In the genomic region with DNA sequence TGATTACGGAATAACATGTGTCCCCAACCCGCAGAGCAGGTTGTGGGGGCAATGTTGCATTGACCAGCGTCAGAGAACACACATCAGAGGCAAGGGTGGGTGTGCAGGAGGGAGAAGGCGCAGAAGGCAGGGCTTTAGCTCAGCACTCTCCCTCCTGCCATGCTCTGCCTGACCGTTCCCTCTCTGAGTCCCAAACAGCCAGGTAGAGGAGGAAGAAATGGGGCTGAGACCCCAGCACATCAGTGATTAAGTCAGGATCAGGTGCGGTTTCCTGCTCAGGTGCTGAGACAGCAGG, we compare ENCODE assay signal across 10 cellular contexts. TPM values are rescaled to one million over a fixed set of nuclear protein-coding genes. Genes with fewer than 3 reads are reported as not detected.
DNase-seq lines count a peak whose midpoint lies in the region; ATAC-seq and TF ChIP-seq lines count a peak whose summit lies in the region.
"Had no signal": no experiment of that assay in that cellular context is flagged by ENCODE, and none has a peak within 500 bp of the region (broad histone marks: within the 10 kb centered on the region; RNA-seq: fewer than 3 reads in every experiment).

No MANE protein-coding gene starts in this region.

- H3K9me3 ChIP-seq in SK-N-MC (ENCODE audit: low read depth, low read length) (no peaks in the 10 kb centered on the region), right atrium auricular region (no peaks in the 10 kb centered on the region)

- H3K4me1 ChIP-seq in right atrium auricular region: peaks cover 0 to 38% of the 10 kb centered on the region in 2 donors

- ATAC-seq in sciatic nerve: peak; percentile 37

- no peak overlapping the region for H3K9ac ChIP-seq in SK-N-MC (ENCODE audit: insufficient read length)

- no peak for TF ChIP-seq CTCF in right atrium auricular region (IDR thresholded peaks at IDR 0.05)

- H3K36me3 ChIP-seq in H7 (replicated peaks; ENCODE audit: control insufficient read depth, insufficient read depth, low read length): peaks cover 1% of the 10 kb centered on the region
- H3K36me3 ChIP-seq in SK-N-MC (ENCODE audit: insufficient read depth, low read length): no peaks in the 10 kb centered on the region
- H3K36me3 ChIP-seq in right atrium auricular region: no peaks in the 10 kb centered on the region

- H3K4me3 ChIP-seq in H7 (ENCODE audit: insufficient read depth, low read depth, low read length): peak overlapping the region; percentile 38; the same call in 1 of the 2 replicates
- 0 out of 2 replicates have a peak overlapping the region, but pooled peaks have one; percentile 45 for H3K4me3 ChIP-seq in SK-N-MC
- peak overlapping the region; percentile 16 to 40 for H3K4me3 ChIP-seq in right atrium auricular region

- H3K27me3 ChIP-seq in H7 (ENCODE audit: control insufficient read depth, insufficient read depth, low read length) (no peaks in the 10 kb centered on the region), right atrium auricular region (no peaks in the 10 kb centered on the region)

- intact Hi-C loops in sciatic nerve (cut with DNase I): loop anchor here (5.0 to 10.0 kb wide), 2 partner anchors 60 to 427 kb away; no protein-coding TSS in a partner anchor

- DNase-seq in H7 (peak; percentile 78), SK-N-MC (ENCODE audit: low read depth, low spot score) (no peak), right atrium auricular region (ENCODE audit: low spot score) (no peak), sciatic nerve (ENCODE audit: low spot score) (no peak), cortex of kidney (lab: John Stamatoyannopoulos, UW) (no peak), AG08396 (ENCODE audit: low spot score) (no peak), SHP77 treated with DMSO at 0.1 percent for 48 hours (lab: John Stamatoyannopoulos, UW) (no peak), kidney tubule cell (ENCODE audit: low spot score) (no peak)

- H3K27ac ChIP-seq in SK-N-MC (no peak overlapping the region), right atrium auricular region (peak overlapping the region in 1 of 2 donors; percentile 1)

RNA-seq across cellular contexts. Expression of a gene that starts 0.4 kb away (rescaled TPM):
- total RNA-seq in H7 (2014; rRNA removed; shearing (Covaris generic)): 1.8 and 2.2 TPM in 2 replicates
- total RNA-seq in right atrium auricular region (1 to 10 TPM; 1.4 to 5.0 TPM), sciatic nerve (16.7 TPM)

RNA-seq across cellular contexts. Expression of a gene that starts 25.0 kb away (rescaled TPM):
- total RNA-seq in H7 (2014; rRNA removed; shearing (Covaris generic)): not detected in 2 replicates
- total RNA-seq in right atrium auricular region (not detected), sciatic nerve (2.8 TPM)
- total RNA-seq: bronchial epithelial cell, NCI-H460 had no signal
